ENCODE assay signal across 8 cellular contexts in genomic region chr2:33441235-33441810, GRCh38. TPM values are rescaled to one million over a fixed set of nuclear protein-coding genes. Genes with fewer than 3 reads are reported as not detected.
DNase-seq lines count a peak whose midpoint lies in the region; ATAC-seq, FAIRE-seq and TF ChIP-seq lines count a peak whose summit lies in the region.

No MANE protein-coding gene starts in this region.

- DNase-seq in CD14-positive monocyte (ENCODE audit: low spot score) (no peak), NOMO-1 treated with dmso at 0.1 percent for 144 hours (lab: John Stamatoyannopoulos, UW; ENCODE audit: unreplicated experiment) (peak; percentile 3), GM12878 (ENCODE audit: low read depth, low spot score) (no peak), iPS-NIHi11 (ENCODE audit: low spot score) (peak; percentile 64), suprapubic skin (ENCODE audit: low spot score in 2 of 2) (no peak)
- DNase-seq in T-helper 2 cell treated with Interferon-gamma antibody and Interleukin-4, amounts not matched to agents 5 μg/mL and 100 μg/mL, for 36 hours (ENCODE audit: low spot score): no peak

- H3K4me3 ChIP-seq in GM12878 (no peak overlapping the region), suprapubic skin (no peak overlapping the region)

- H3K27ac Mint-ChIP-seq in CD14-positive monocyte: no peak overlapping the region
- no peak overlapping the region for H3K27ac Mint-ChIP-seq in T-helper 2 cell treated with Interferon-gamma antibody and Interleukin-4, amounts not matched to agents 5 μg/mL and 100 μg/mL, for 36 hours

- POLR2A ChIA-PET in GM12878 (lab: Charles Lee): no interaction called here

- peak; percentile 81 for TF ChIP-seq RAD21 in GM12878 (IDR thresholded peaks at IDR 0.05; ENCODE audit: insufficient read depth, low read depth, low read length)

- WGBS in GM12878 (ENCODE audit: insufficient coverage, insufficient replicate concordance, low lambda C conversion rate, missing lambda C conversion rate): under 1% methylated on average over 3 of the region's 3 CpGs
- 40% methylated on average over 3 of the region's 3 CpGs for WGBS in suprapubic skin

- no peaks in the 10 kb centered on the region for H3K9me3 Mint-ChIP-seq in CD14-positive monocyte
- H3K9me3 Mint-ChIP-seq in T-helper 2 cell treated with Interferon-gamma antibody and Interleukin-4, amounts not matched to agents 5 μg/mL and 100 μg/mL, for 36 hours: no peaks in the 10 kb centered on the region

- TF ChIP-seq EP300 in GM12878 (IDR thresholded peaks at IDR 0.05; ENCODE audit: borderline replicate concordance in 1 of 2, control insufficient read depth in 1 of 2, low read depth in 2 of 2, low read length in 2 of 2): no peak
- TF ChIP-seq EP300 in suprapubic skin (IDR thresholded peaks at IDR 0.05): no peak

- in situ Hi-C loops in GM12878 (cut with MboI): no loop called here

- BruUV-seq in GM12878 (replicated peaks; lab: Mats Ljungman, UMichigan): no TSS peak

- H3K27ac ChIP-seq in GM12878 (ENCODE audit: control insufficient read depth, insufficient read depth) (no peak overlapping the region), suprapubic skin (no peak overlapping the region)

- TF ChIP-seq CTCF in CD14-positive monocyte (IDR thresholded peaks at IDR 0.05) (peak; percentile 20), GM12878 (IDR thresholded peaks at IDR 0.05 in 2 of 3, conservative IDR thresholded peaks at IDR 0.05 in 1 of 3; ENCODE audit: control insufficient read depth in 2 of 3, extremely low read depth in 1 of 3, insufficient read depth in 1 of 3, low read depth in 3 of 3, low read length in 3 of 3) (peak; percentile 59 to 64 (median 63)), suprapubic skin (IDR thresholded peaks at IDR 0.05) (peak; percentile 44 to 50)

- H3K9ac ChIP-seq in GM12878 (ENCODE audit: control insufficient read depth, insufficient read depth, low read length): no peak overlapping the region

- H3K4me3 Mint-ChIP-seq in CD14-positive monocyte: no peak overlapping the region
- no peak overlapping the region for H3K4me3 Mint-ChIP-seq in T-helper 2 cell treated with Interferon-gamma antibody and Interleukin-4, amounts not matched to agents 5 μg/mL and 100 μg/mL, for 36 hours

- H3K27me3 ChIP-seq in GM12878 (replicated peaks in 1 of 2; ENCODE audit: control insufficient read depth in 2 of 2, insufficient read depth in 2 of 2, low read length in 1 of 2) (no peaks in the 10 kb centered on the region), suprapubic skin (no peaks in the 10 kb centered on the region)

- no peaks in the 10 kb centered on the region for H3K36me3 Mint-ChIP-seq in CD14-positive monocyte
- H3K36me3 Mint-ChIP-seq in T-helper 2 cell treated with Interferon-gamma antibody and Interleukin-4, amounts not matched to agents 5 μg/mL and 100 μg/mL, for 36 hours (ENCODE audit: low read depth): no peaks in the 10 kb centered on the region

- H3K4me2 ChIP-seq in GM12878 (ENCODE audit: control insufficient read depth, insufficient read depth): no peak overlapping the region

- RAD21 ChIA-PET in GM12878 (lab: Charles Lee; ENCODE audit: unreplicated experiment): interaction anchor here (0.9 to 1.5 kb wide), 4 partner anchors 16 to 142 kb away, joined by 3 to 23 read pairs (median 4); no protein-coding TSS in a partner anchor

- H3K27me3 Mint-ChIP-seq in CD14-positive monocyte (ENCODE audit: low read depth in 3 of 3): peaks cover 0 to under 1% (median 0%) of the 10 kb centered on the region in 3 donors
- peaks cover 21% of the 10 kb centered on the region for H3K27me3 Mint-ChIP-seq in T-helper 2 cell treated with Interferon-gamma antibody and Interleukin-4, amounts not matched to agents 5 μg/mL and 100 μg/mL, for 36 hours (ENCODE audit: low read depth)

- no peaks in the 10 kb centered on the region for H3K4me1 ChIP-seq in GM12878 (ENCODE audit: control insufficient read depth, insufficient read depth, low read length)
- H3K4me1 ChIP-seq in suprapubic skin: peaks cover 8% of the 10 kb centered on the region

- H3K36me3 ChIP-seq in GM12878 (ENCODE audit: control insufficient read depth in 2 of 2, insufficient read depth in 2 of 2, low read length in 1 of 2) (no peaks in the 10 kb centered on the region), suprapubic skin (no peaks in the 10 kb centered on the region)

- no peak overlapping the region for H2AFZ ChIP-seq in GM12878 (ENCODE audit: control insufficient read depth, low read depth, low read length)

- no peaks in the 10 kb centered on the region for H4K20me1 ChIP-seq in GM12878 (ENCODE audit: control insufficient read depth, insufficient read depth)

- CTCF ChIA-PET in GM12878 (lab: Yijun Ruan, JAX): interaction anchor here (0.7 to 3.1 kb wide), 9 partner anchors 9 to 145 kb away, joined by 3 to 22 read pairs (median 3); partner anchors contain the start of gene RASGRP3

- H3K79me2 ChIP-seq in GM12878 (ENCODE audit: control insufficient read depth, insufficient read depth, low read length): no peaks in the 10 kb centered on the region

- intact Hi-C loops in CD14-positive monocyte (cut with micrococcal nuclease) (no loop called here), GM12878 (cut with micrococcal nuclease; ENCODE audit: unreplicated experiment) (no loop called here)

- ATAC-seq in GM18511 (IDR thresholded peaks at IDR 0.05; ENCODE audit: unreplicated experiment) (peak; percentile 89), HG03135 (IDR thresholded peaks at IDR 0.05; ENCODE audit: unreplicated experiment) (peak; percentile 85), GM12878 (peak; percentile 93)

- TF ChIP-seq POLR2A in GM12878 (IDR thresholded peaks at IDR 0.05; ENCODE audit: low read depth, low read length): no peak
- TF ChIP-seq POLR2A in suprapubic skin (IDR thresholded peaks at IDR 0.05): no peak

- peaks cover 14% of the 10 kb centered on the region for H3K4me1 Mint-ChIP-seq in CD14-positive monocyte
- H3K4me1 Mint-ChIP-seq in T-helper 2 cell treated with Interferon-gamma antibody and Interleukin-4, amounts not matched to agents 5 μg/mL and 100 μg/mL, for 36 hours (ENCODE audit: low read depth): no peaks in the 10 kb centered on the region

- H3K9me3 ChIP-seq in GM12878 (replicated peaks; ENCODE audit: control insufficient read depth, insufficient read depth, low read length) (no peaks in the 10 kb centered on the region), suprapubic skin (no peaks in the 10 kb centered on the region)

- FAIRE-seq in GM12878 (lab: Jason Lieb, UNC): peak; percentile 84

- SMC1A ChIA-PET in GM12878 (lab: Charles Lee; ENCODE audit: uncharacterized antibody, unreplicated experiment): interaction anchor here (0.6 to 6.0 kb wide), 6 partner anchors 9 to 867 kb away, joined by 3 to 46 read pairs (median 4); no protein-coding TSS in a partner anchor

TF ChIP-seq in GM12878, 131 proteins besides CTCF, POLR2A, EP300 and RAD21:
- TF ChIP-seq SMC3 (IDR thresholded peaks at IDR 0.05; ENCODE audit: borderline replicate concordance, low read length) (peak; percentile 49; the same call in 1 of the 2 replicates), SIN3A (IDR thresholded peaks at IDR 0.05; ENCODE audit: low read depth, low read length) (no peak)

RNA-seq across cellular contexts. Expression of gene RASGRP3, which starts 35.1 kb away (rescaled TPM):
- under 1 TPM; 0.62 to 0.89 TPM for polyA plus RNA-seq in CD14-positive monocyte
- total RNA-seq in GM12878 (2013; cell fraction: nucleolus; rRNA removed): 228 and 235 TPM in 2 replicates
- 106 and 107 TPM in 2 replicates for total RNA-seq in GM12878 (2014; rRNA removed)
- total RNA-seq in GM12878 (2014; rRNA removed; fragmentation: Illumina TruSeq; extraction: Trizol): 88.8 and 91.2 TPM in 2 replicates
- 61.7 and 64.5 TPM in 2 replicates for total RNA-seq in GM12878 (2021)
- polyA plus RNA-seq in GM12878 (2011; ENCODE audit: low read depth): 104 TPM
- 42.2 and 46.6 TPM in 2 replicates for polyA plus RNA-seq in GM12878 (2011; rRNA removed)
- 30.6 and 42.1 TPM in 2 replicates for polyA plus RNA-seq in GM12878 (2011; cell fraction: cytosol; rRNA removed)
- 41.1 and 62.6 TPM in 2 replicates for polyA plus RNA-seq in GM12878 (2011; cell fraction: nucleus; rRNA removed)
- 105 and 110 TPM in 2 replicates for polyA plus RNA-seq in GM12878 (2012)
- polyA plus RNA-seq in GM12878 (2014; fragmentation: Illumina TruSeq; extraction: Trizol): 72.9 and 79.7 TPM in 2 replicates
- polyA plus RNA-seq in GM12878 (2014; fragmentation: Nextera tagmentation; extraction: Ambion mirVana): 10 to 100 TPM; 31.6 to 40.2 TPM
- polyA plus RNA-seq in GM12878 (2014; rRNA removed): 74.4 and 77.6 TPM in 2 replicates
- 10 to 100 TPM; 64.4 to 65.1 TPM for polyA plus RNA-seq in GM12878 (2016; fragmentation: Nextera tagmentation; extraction: Ambion mirVana)
- polyA minus RNA-seq in GM12878 (2011; rRNA and poly(A)+ RNA removed): 51.7 and 81.6 TPM in 2 replicates
- polyA minus RNA-seq in GM12878 (2011; cell fraction: cytosol; rRNA and poly(A)+ RNA removed): 16.2 and 16.8 TPM in 2 replicates
- polyA minus RNA-seq in GM12878 (2011; cell fraction: nucleus; rRNA and poly(A)+ RNA removed): 30.9 and 34.6 TPM in 2 replicates
- total RNA-seq in suprapubic skin: 10 to 100 TPM in 1 of 4 donors, 1 to 10 TPM in 3; 4.1 to 11.1 (median 6.4) TPM

Comparison
In these comparisons a context has a peak if more than half of its experiments do, and no peak if none do; other contexts are left out.
1. DNase-seq: peak in NOMO-1 treated with dmso at 0.1 percent for 144 hours (single experiment) and iPS-NIHi11 (single experiment); none in CD14-positive monocyte (single experiment), GM12878 (single experiment), suprapubic skin (0 of 2) and T-helper 2 cell treated with Interferon-gamma antibody and Interleukin-4, amounts not matched to agents 5 μg/mL and 100 μg/mL, for 36 hours (single experiment).
2. RNA of gene RASGRP3, which starts 35.1 kb away (total RNA-seq): 61.7 to 235 TPM in GM12878; 4.1 to 11.1 TPM in suprapubic skin; every median in the first group is over 4 times any median in the second.
3. Peak in every context shown above with its lines, with median percentiles within 50 percentile points of each other: CTCF ChIP-seq and ATAC-seq.